In the genomic region with DNA sequence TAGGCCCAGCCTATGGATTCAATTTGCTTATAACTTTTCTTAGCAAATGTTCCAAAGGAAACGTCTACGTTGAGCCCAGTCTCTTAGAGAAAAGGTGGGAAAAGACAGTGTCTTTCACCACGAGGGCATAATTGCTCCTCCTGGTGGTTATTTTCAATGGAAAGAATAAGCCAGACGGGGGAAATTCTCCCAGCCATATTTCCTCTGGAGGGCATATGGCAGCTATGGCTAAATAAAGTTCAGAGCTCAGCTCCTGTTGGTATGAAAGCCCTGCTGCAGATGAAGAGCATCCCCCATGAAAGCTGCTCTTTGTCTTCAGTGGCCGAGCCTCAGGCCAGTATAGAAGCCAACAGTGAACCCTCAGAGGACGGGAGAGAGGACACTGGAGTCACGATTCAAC, we compare ENCODE assay signal across 13 cellular contexts.
DNase-seq lines count a peak whose midpoint lies in the region; ATAC-seq, FAIRE-seq and TF ChIP-seq lines count a peak whose summit lies in the region.
"Had no signal": no experiment of that assay in that cellular context is flagged by ENCODE, and none has a peak within 500 bp of the region (broad histone marks: within the 10 kb centered on the region; RNA-seq: fewer than 3 reads in every experiment).

No MANE protein-coding gene starts in this region.

- H3K9me3 ChIP-seq in OCI-LY3 (ENCODE audit: insufficient read depth, low read length): no peaks in the 10 kb centered on the region
- H3K9me3 ChIP-seq: vagina had no signal

- no peaks in the 10 kb centered on the region for H3K79me2 ChIP-seq in OCI-LY3 (ENCODE audit: low read length)

- no peak overlapping the region for H3K4me2 ChIP-seq in OCI-LY3 (ENCODE audit: low read length)

- H3K36me3 Mint-ChIP-seq in osteocyte (ENCODE audit: unreplicated experiment): no peaks in the 10 kb centered on the region

- no peak for ATAC-seq in HG02981 (IDR thresholded peaks at IDR 0.05; ENCODE audit: unreplicated experiment)

- H3K27ac Mint-ChIP-seq in osteocyte (ENCODE audit: unreplicated experiment): no peak overlapping the region

- H2AFZ ChIP-seq in OCI-LY3 (ENCODE audit: low read depth, low read length): no peak overlapping the region

- peak; percentile 7 for DNase-seq in EL
- peak; percentile 68 for DNase-seq in epidermal melanocyte (ENCODE audit: insufficient read length, low spot score)
- DNase-seq in osteocyte (ENCODE audit: extremely low spot score, unreplicated experiment): no peak
- no peak for DNase-seq in GM19239 (ENCODE audit: insufficient read length, low spot score)
- DNase-seq in NCI-H2171 treated with DMSO at 0.1 percent for 48 hours (lab: John Stamatoyannopoulos, UW): no peak
- no peak for DNase-seq in middle frontal gyrus (ENCODE audit: extremely low spot score, low spot score)
- DNase-seq: activated naive CD4-positive, alpha-beta T cell treated with Interleukin-2 at 50 U/mL for 16 hours; DMS79; NCI-H345 had no signal

- H3K27me3 ChIP-seq in OCI-LY3 (ENCODE audit: low read depth, low read length): peaks cover 39% of the 10 kb centered on the region
- H3K27me3 ChIP-seq: vagina had no signal

- H3K4me1 Mint-ChIP-seq in osteocyte (ENCODE audit: unreplicated experiment): no peaks in the 10 kb centered on the region

- H3K4me3 ChIP-seq in OCI-LY3 (ENCODE audit: low read length): no peak overlapping the region
- H3K4me3 ChIP-seq: SK-N-MC, vagina had no signal

- H3K9ac ChIP-seq in OCI-LY3 (ENCODE audit: low read length): no peak overlapping the region

- H4K20me1 ChIP-seq in OCI-LY3 (ENCODE audit: insufficient read depth, low read length): no peaks in the 10 kb centered on the region

- H3K36me3 ChIP-seq in OCI-LY3 (replicated peaks; ENCODE audit: low read depth, low read length): no peaks in the 10 kb centered on the region
- H3K36me3 ChIP-seq: vagina had no signal

- H3K9me3 Mint-ChIP-seq in osteocyte (ENCODE audit: unreplicated experiment): no peaks in the 10 kb centered on the region

- H3K27ac ChIP-seq in OCI-LY3 (ENCODE audit: low read length): no peak overlapping the region
- H3K27ac ChIP-seq: SK-N-MC, vagina had no signal

- H3K4me1 ChIP-seq in OCI-LY3 (ENCODE audit: low read length): no peaks in the 10 kb centered on the region
- H3K4me1 ChIP-seq: vagina had no signal

- H3K4me3 Mint-ChIP-seq in osteocyte (ENCODE audit: unreplicated experiment): no peak overlapping the region

- TF ChIP-seq CTCF in OCI-LY3 (IDR thresholded peaks at IDR 0.05; ENCODE audit: low read depth, low read length) (peak; percentile 19; the same call in 1 of the 2 replicates), osteocyte (IDR thresholded peaks at IDR 0.05) (peak; percentile 35)

- FAIRE-seq in GM19239 (lab: Jason Lieb, UNC): no peak

- peaks cover 12% of the 10 kb centered on the region for H3K27me3 Mint-ChIP-seq in osteocyte (ENCODE audit: unreplicated experiment)

Comparison
In these comparisons a context has a peak if more than half of its experiments do, and no peak if none do; other contexts are left out.
1. DNase-seq: peak in EL (single experiment) and epidermal melanocyte (single experiment); none in osteocyte (single experiment), GM19239 (single experiment), NCI-H2171 treated with DMSO at 0.1 percent for 48 hours (single experiment) and middle frontal gyrus (single experiment).